ENCODE assay signal across 23 cellular contexts in genomic region chr2:111965062-111965461, GRCh38.
DNase-seq lines count a peak whose midpoint lies in the region; FAIRE-seq and TF ChIP-seq lines count a peak whose summit lies in the region.
"Had no signal": no experiment of that assay in that cellular context is flagged by ENCODE, and none has a peak within 500 bp of the region (broad histone marks: within the 10 kb centered on the region; RNA-seq: fewer than 3 reads in every experiment).

No MANE protein-coding gene starts in this region.

- intact Hi-C loops in left ventricle myocardium inferior (cut with micrococcal nuclease) (no loop called here), ascending aorta (cut with DNase I) (no loop called here), endothelial cell of umbilical vein (cut with micrococcal nuclease) (no loop called here), vagina (cut with DNase I) (no loop called here)

- TF ChIP-seq POLR2A in endothelial cell of umbilical vein (IDR thresholded peaks at IDR 0.05; ENCODE audit: low read depth, low read length) (no peak), vagina (IDR thresholded peaks at IDR 0.05) (no peak)

- no peaks in the 10 kb centered on the region for H4K20me1 ChIP-seq in endothelial cell of umbilical vein (replicated peaks; ENCODE audit: control insufficient read depth, extremely low read depth, insufficient read depth, low read length)

- POLR2A ChIA-PET in endothelial cell of umbilical vein (lab: Charles Lee) = interaction anchor here (0.7 kb wide), 1 partner anchor 9 kb away, joined by 5 read pairs; no protein-coding TSS in a partner anchor

- peaks cover 14% of the 10 kb centered on the region for H3K36me3 ChIP-seq in left ventricle myocardium inferior
- peaks cover 11% of the 10 kb centered on the region for H3K36me3 ChIP-seq in right atrium auricular region
- H3K36me3 ChIP-seq in ascending aorta = peaks cover 2 to 14% of the 10 kb centered on the region in 2 donors
- H3K36me3 ChIP-seq in endothelial cell of umbilical vein (ENCODE audit: control insufficient read depth in 2 of 2, extremely low read depth in 1 of 2, insufficient read depth in 2 of 2, low read length in 2 of 2) = peaks cover 2 to 12% of the 10 kb centered on the region in 2 experiments
- peaks cover 0 to 6% of the 10 kb centered on the region in 2 donors for H3K36me3 ChIP-seq in vagina

- H3K4me1 ChIP-seq in left ventricle myocardium inferior (peaks cover 24% of the 10 kb centered on the region), right atrium auricular region (peaks cover 0 to 17% of the 10 kb centered on the region in 2 donors), ascending aorta (peaks cover 0 to 21% of the 10 kb centered on the region in 2 donors), endothelial cell of umbilical vein (ENCODE audit: control insufficient read depth, extremely low read depth, insufficient read depth, low read length) (peaks cover 32% of the 10 kb centered on the region), vagina (peaks cover 10% of the 10 kb centered on the region)
- H3K4me1 ChIP-seq: A549 had no signal

- BruUV-seq in endothelial cell of umbilical vein (replicated peaks; lab: Mats Ljungman, UMichigan) = no TSS peak

- TF ChIP-seq CTCF in left ventricle myocardium inferior (IDR thresholded peaks at IDR 0.05; ENCODE audit: borderline replicate concordance) (no peak), right atrium auricular region (IDR thresholded peaks at IDR 0.05) (no peak), ascending aorta (IDR thresholded peaks at IDR 0.05) (no peak), endothelial cell of umbilical vein (IDR thresholded peaks at IDR 0.05; ENCODE audit: extremely low read depth in 1 of 2, insufficient read depth in 1 of 2, low read depth in 1 of 2, low read length in 2 of 2) (no peak), vagina (IDR thresholded peaks at IDR 0.05) (no peak)

- H3K9ac ChIP-seq in endothelial cell of umbilical vein (replicated peaks; ENCODE audit: extremely low read depth, insufficient read depth, low read length) = no peak overlapping the region
- H3K9ac ChIP-seq: BLaER1 treated with 17β-estradiol and CSF1 and Interleukin-3, amounts not matched to agents 10 nM and 100 nM had no signal

- no peaks in the 10 kb centered on the region for H3K9me3 ChIP-seq in left ventricle myocardium inferior (replicated peaks)
- no peaks in the 10 kb centered on the region for H3K9me3 ChIP-seq in right atrium auricular region
- H3K9me3 ChIP-seq in ascending aorta = no peaks in the 10 kb centered on the region
- H3K9me3 ChIP-seq in endothelial cell of umbilical vein (replicated peaks; ENCODE audit: control insufficient read depth, insufficient read depth, low read length) = no peaks in the 10 kb centered on the region
- H3K9me3 ChIP-seq in vagina = no peaks in the 10 kb centered on the region
- H3K9me3 ChIP-seq: A549; BLaER1 treated with 17β-estradiol and CSF1 and Interleukin-3, amounts not matched to agents 10 nM and 100 nM; Caco-2 had no signal

- CTCF ChIA-PET in endothelial cell of umbilical vein (lab: Charles Lee) = interaction anchor here (0.9 to 2.8 kb wide), 6 partner anchors 9 to 75 kb away, joined by 3 to 13 read pairs (median 4); no protein-coding TSS in a partner anchor

- no peaks in the 10 kb centered on the region for H3K9me1 ChIP-seq in endothelial cell of umbilical vein (replicated peaks; ENCODE audit: control insufficient read depth, extremely low read depth, insufficient read depth, low read length)

- H3K27ac ChIP-seq in left ventricle myocardium inferior (replicated peaks) (peak overlapping the region; percentile 47), right atrium auricular region (no peak overlapping the region), ascending aorta (peak overlapping the region; percentile 74 to 80), endothelial cell of umbilical vein (ENCODE audit: insufficient read depth, low read depth, low read length) (peak overlapping the region; percentile 82), vagina (no peak overlapping the region), caudate nucleus (ENCODE audit: low read depth, low read length) (no peak overlapping the region)
- H3K27ac ChIP-seq: 22Rv1; A549; BLaER1 treated with 17β-estradiol and CSF1 and Interleukin-3, amounts not matched to agents 10 nM and 100 nM; C4-2B had no signal

- H2AFZ ChIP-seq in endothelial cell of umbilical vein (ENCODE audit: low read depth, low read length) = no peak overlapping the region

- dilution Hi-C loops in endothelial cell of umbilical vein (cut with MboI; ENCODE audit: extremely low pct_ligation_motif_present, low sequenced_read_pairs) = no loop called here

- DNase-seq in left ventricle myocardium inferior = no peak
- DNase-seq in right atrium auricular region (ENCODE audit: low spot score) = no peak
- no peak for DNase-seq in ascending aorta (ENCODE audit: low spot score in 2 of 2)
- DNase-seq in endothelial cell of umbilical vein (ENCODE audit: low read depth, low spot score) = no peak
- peak; percentile 70 to 81 for DNase-seq in vagina (ENCODE audit: extremely low spot score in 2 of 2)
- DNase-seq in caudate nucleus (lab: John Stamatoyannopoulos, UW) = no peak
- no peak for DNase-seq in NCI-H2196 (lab: John Stamatoyannopoulos, UW; ENCODE audit: unreplicated experiment)
- DNase-seq: AML-193; Caco-2; Calu3; CD4-positive, alpha-beta T cell; CD8-positive, alpha-beta T cell; DMS79 treated with DMSO at 0.1 percent for 48 hours; GF-D8 had no signal

- no peaks in the 10 kb centered on the region for H3K79me2 ChIP-seq in endothelial cell of umbilical vein (ENCODE audit: control insufficient read depth, insufficient read depth, low read length)

- no peak for FAIRE-seq in endothelial cell of umbilical vein (lab: Jason Lieb, UNC)
- FAIRE-seq: A549, D721Med, G401.6, GM12878, GM12892, GM18507 had no signal

- H3K4me2 ChIP-seq in endothelial cell of umbilical vein (ENCODE audit: insufficient read depth, low read length) = peak overlapping the region; percentile 60
- H3K4me2 ChIP-seq: A549 had no signal

- no peak overlapping the region for H3K4me3 ChIP-seq in left ventricle myocardium inferior
- H3K4me3 ChIP-seq in right atrium auricular region = no peak overlapping the region
- no peak overlapping the region for H3K4me3 ChIP-seq in ascending aorta
- no peak overlapping the region for H3K4me3 ChIP-seq in endothelial cell of umbilical vein (replicated peaks in 1 of 3; ENCODE audit: insufficient read depth in 1 of 3, low read depth in 1 of 3, low read length in 3 of 3)
- H3K4me3 ChIP-seq in vagina = no peak overlapping the region
- H3K4me3 ChIP-seq: A549; BLaER1 treated with 17β-estradiol and CSF1 and Interleukin-3, amounts not matched to agents 10 nM and 100 nM; GM12878 had no signal

- H3K27me3 ChIP-seq in left ventricle myocardium inferior (ENCODE audit: low read depth) = no peaks in the 10 kb centered on the region
- H3K27me3 ChIP-seq in right atrium auricular region = no peaks in the 10 kb centered on the region
- no peaks in the 10 kb centered on the region for H3K27me3 ChIP-seq in ascending aorta
- no peaks in the 10 kb centered on the region for H3K27me3 ChIP-seq in endothelial cell of umbilical vein (ENCODE audit: control insufficient read depth in 2 of 2, insufficient read depth in 2 of 2, low read length in 2 of 2)
- no peaks in the 10 kb centered on the region for H3K27me3 ChIP-seq in vagina
- H3K27me3 ChIP-seq: BLaER1 treated with 17β-estradiol and CSF1 and Interleukin-3, amounts not matched to agents 10 nM and 100 nM had no signal

TF ChIP-seq in endothelial cell of umbilical vein, 7 proteins besides CTCF, POLR2A, EP300 and RAD21:
- TF ChIP-seq MYC (IDR thresholded peaks at IDR 0.05; ENCODE audit: low read depth, low read length) (no peak), GATA2 (IDR thresholded peaks at IDR 0.05; ENCODE audit: insufficient read depth, insufficient read length, low read depth, low read length) (no peak), JUN (IDR thresholded peaks at IDR 0.05; ENCODE audit: borderline replicate concordance, insufficient read depth, insufficient read length, low read depth) (no peak), FOS (IDR thresholded peaks at IDR 0.05; ENCODE audit: borderline replicate concordance, insufficient read depth, low read length) (no peak), POLR2AphosphoS5 (IDR thresholded peaks at IDR 0.05; ENCODE audit: insufficient read depth, low read depth, low read length) (no peak), MAX (IDR thresholded peaks at IDR 0.05; ENCODE audit: insufficient read depth, insufficient read length) (no peak), EZH2 (IDR thresholded peaks at IDR 0.05; ENCODE audit: borderline replicate concordance, low read depth, low read length, severe bottlenecking) (no peak)

Comparison
In these comparisons a context has a peak if more than half of its experiments do, and no peak if none do; other contexts are left out.
1. H3K27ac ChIP-seq: peak in left ventricle myocardium inferior (single experiment), ascending aorta (2 of 2) and endothelial cell of umbilical vein (single experiment); none in right atrium auricular region (0 of 2), vagina (single experiment) and caudate nucleus (single experiment).
2. DNase-seq: peak in vagina (2 of 2); none in left ventricle myocardium inferior (single experiment), right atrium auricular region (single experiment), ascending aorta (0 of 2), endothelial cell of umbilical vein (single experiment), caudate nucleus (0 of 61) and NCI-H2196 (single experiment).